Comparison of ENCODE assay signal across 1 cellular context in genomic region chr1:46418976-46419375, GRCh38.
TF ChIP-seq lines count a peak whose summit lies in the region.

No MANE protein-coding gene starts in this region.

TF ChIP-seq in HepG2, 621 proteins besides CTCF, POLR2A, EP300 and RAD21 (continued from another document and continues in another):
- TF ChIP-seq ZNF232 (CRISPR knock-in tag; IDR thresholded peaks at IDR 0.05; ENCODE audit: borderline replicate concordance): 0 out of 2 replicates have a peak, but pooled peaks have one; percentile 61
- no peak for TF ChIP-seq ZNF30 (CRISPR knock-in tag; IDR thresholded peaks at IDR 0.05)
- 0 out of 2 replicates have a peak, but pooled peaks have one; percentile 19 for TF ChIP-seq ZMYM4 (CRISPR knock-in tag; IDR thresholded peaks at IDR 0.05)
- TF ChIP-seq SP5 (CRISPR knock-in tag; IDR thresholded peaks at IDR 0.05; ENCODE audit: borderline replicate concordance, low read depth): no peak
- TF ChIP-seq MXD4 (CRISPR knock-in tag; IDR thresholded peaks at IDR 0.05): no peak
- TF ChIP-seq ZNF337 (CRISPR knock-in tag; IDR thresholded peaks at IDR 0.05; ENCODE audit: borderline replicate concordance, low read depth): 0 out of 2 replicates have a peak, but pooled peaks have one; percentile 17
- peak; percentile 45; the same call in 1 of the 2 replicates for TF ChIP-seq HES4 (CRISPR knock-in tag; IDR thresholded peaks at IDR 0.05; ENCODE audit: borderline replicate concordance)
- 0 out of 2 replicates have a peak, but pooled peaks have one; percentile 41 for TF ChIP-seq TMF1 (CRISPR knock-in tag; IDR thresholded peaks at IDR 0.05; ENCODE audit: low read depth)
- TF ChIP-seq ETV5 (CRISPR knock-in tag; IDR thresholded peaks at IDR 0.05; ENCODE audit: borderline replicate concordance): no peak
- TF ChIP-seq ZNF430 (CRISPR knock-in tag; IDR thresholded peaks at IDR 0.05): no peak
- TF ChIP-seq ESRRA (CRISPR knock-in tag; IDR thresholded peaks at IDR 0.05; ENCODE audit: low read depth): 0 out of 2 replicates have a peak, but pooled peaks have one; percentile 45
- TF ChIP-seq MED1 (CRISPR knock-in tag; IDR thresholded peaks at IDR 0.05): 0 out of 2 replicates have a peak, but pooled peaks have one; percentile 48
- TF ChIP-seq TRIM24 (CRISPR knock-in tag; IDR thresholded peaks at IDR 0.05): no peak
- peak; percentile 61; the same call in 1 of the 2 replicates for TF ChIP-seq CEBPG (CRISPR knock-in tag; IDR thresholded peaks at IDR 0.05)
- TF ChIP-seq ZNF878 (CRISPR knock-in tag; IDR thresholded peaks at IDR 0.05): 0 out of 2 replicates have a peak, but pooled peaks have one; percentile 63
- no peak for TF ChIP-seq RAD51 (IDR thresholded peaks at IDR 0.05; ENCODE audit: borderline replicate concordance)
- TF ChIP-seq ZSCAN31 (CRISPR knock-in tag; IDR thresholded peaks at IDR 0.05; ENCODE audit: low read depth): no peak
- TF ChIP-seq IKZF1 (IDR thresholded peaks at IDR 0.05): no peak
- peak; percentile 26; the same call in 1 of the 2 replicates for TF ChIP-seq SNAPC2 (CRISPR knock-in tag; IDR thresholded peaks at IDR 0.05)
- TF ChIP-seq TOPORS (CRISPR knock-in tag; IDR thresholded peaks at IDR 0.05): 0 out of 2 replicates have a peak, but pooled peaks have one; percentile 55
- TF ChIP-seq SOX5 (CRISPR knock-in tag; IDR thresholded peaks at IDR 0.05; ENCODE audit: borderline replicate concordance): peak; percentile 33; the same call in 1 of the 2 replicates
- TF ChIP-seq DMAP1 (CRISPR knock-in tag; IDR thresholded peaks at IDR 0.05): 0 out of 2 replicates have a peak, but pooled peaks have one; percentile 30
- 0 out of 2 replicates have a peak, but pooled peaks have one; percentile 44 for TF ChIP-seq REPIN1 (CRISPR knock-in tag; IDR thresholded peaks at IDR 0.05; ENCODE audit: borderline replicate concordance, low read depth)
- peak; percentile 81 for TF ChIP-seq TFDP2 (CRISPR knock-in tag; IDR thresholded peaks at IDR 0.05)
- TF ChIP-seq TFDP1 (CRISPR knock-in tag; IDR thresholded peaks at IDR 0.05; ENCODE audit: borderline replicate concordance): peak; percentile 85; the same call in 1 of the 2 replicates
- TF ChIP-seq HIC2 (CRISPR knock-in tag; IDR thresholded peaks at IDR 0.05; ENCODE audit: low read depth): peak; percentile 54; the same call in 1 of the 2 replicates
- 0 out of 2 replicates have a peak, but pooled peaks have one; percentile 26 for TF ChIP-seq HDAC2 (CRISPR knock-in tag; IDR thresholded peaks at IDR 0.05)
- 0 out of 2 replicates have a peak, but pooled peaks have one; percentile 26 for TF ChIP-seq ERF (CRISPR knock-in tag; IDR thresholded peaks at IDR 0.05)
- TF ChIP-seq SRSF1 (optimal IDR thresholded peaks at IDR 0.05; ENCODE audit: low read depth, low read length): no peak
- TF ChIP-seq THAP7 (CRISPR knock-in tag; IDR thresholded peaks at IDR 0.05): no peak
- TF ChIP-seq ZNF431 (CRISPR knock-in tag; IDR thresholded peaks at IDR 0.05; ENCODE audit: borderline replicate concordance, low read depth): no peak
- no peak for TF ChIP-seq MLXIP (CRISPR knock-in tag; IDR thresholded peaks at IDR 0.05; ENCODE audit: borderline replicate concordance)
- TF ChIP-seq CBFB (CRISPR knock-in tag; IDR thresholded peaks at IDR 0.05): no peak
- peak; percentile 70; the same call in 1 of the 2 replicates for TF ChIP-seq MYC (CRISPR knock-in tag; IDR thresholded peaks at IDR 0.05; ENCODE audit: borderline replicate concordance)
- TF ChIP-seq HOMEZ (CRISPR knock-in tag; IDR thresholded peaks at IDR 0.05; ENCODE audit: low read depth): peak; percentile 27; the same call in 1 of the 2 replicates
- peak; percentile 96 for TF ChIP-seq MAX (IDR thresholded peaks at IDR 0.05)
- peak; percentile 42; the same call in 1 of the 2 replicates for TF ChIP-seq ZSCAN21 (CRISPR knock-in tag; IDR thresholded peaks at IDR 0.05; ENCODE audit: borderline replicate concordance)
- no peak for TF ChIP-seq DNMT1 (CRISPR knock-in tag; IDR thresholded peaks at IDR 0.05)
- TF ChIP-seq NR2C2 (CRISPR knock-in tag; IDR thresholded peaks at IDR 0.05; ENCODE audit: borderline replicate concordance): 0 out of 2 replicates have a peak, but pooled peaks have one; percentile 41
- TF ChIP-seq AHR (CRISPR knock-in tag; IDR thresholded peaks at IDR 0.05): no peak
- no peak for TF ChIP-seq HNRNPL (IDR thresholded peaks at IDR 0.05; ENCODE audit: low read depth, low read length)
- TF ChIP-seq USF2 (IDR thresholded peaks at IDR 0.05; ENCODE audit: low read depth, low read length): no peak
- TF ChIP-seq USF2 (CRISPR knock-in tag; IDR thresholded peaks at IDR 0.05; ENCODE audit: borderline replicate concordance): peak; percentile 38; the same call in 1 of the 2 replicates
- peak; percentile 39 for TF ChIP-seq ZNF883 (CRISPR knock-in tag; IDR thresholded peaks at IDR 0.05; ENCODE audit: not compliant biosample characterization)
- 0 out of 2 replicates have a peak, but pooled peaks have one; percentile 56 for TF ChIP-seq ZFP36L1 (CRISPR knock-in tag; IDR thresholded peaks at IDR 0.05)
- no peak; the same call in 1 of the 2 replicates for TF ChIP-seq ZNF556 (CRISPR knock-in tag; IDR thresholded peaks at IDR 0.05; ENCODE audit: borderline replicate concordance)
- TF ChIP-seq ZNF800 (CRISPR knock-in tag; IDR thresholded peaks at IDR 0.05): 0 out of 2 replicates have a peak, but pooled peaks have one; percentile 24
- TF ChIP-seq TFAP4 (IDR thresholded peaks at IDR 0.05; ENCODE audit: borderline replicate concordance, low read depth): peak; percentile 37; the same call in 1 of the 2 replicates
- TF ChIP-seq ZNF737 (CRISPR knock-in tag; IDR thresholded peaks at IDR 0.05; ENCODE audit: borderline replicate concordance): 0 out of 2 replicates have a peak, but pooled peaks have one; percentile 11
- TF ChIP-seq FOXA1 (IDR thresholded peaks at IDR 0.05): no peak
- TF ChIP-seq FOXA1 (CRISPR knock-in tag; IDR thresholded peaks at IDR 0.05): no peak
- no peak for TF ChIP-seq SOX6 (IDR thresholded peaks at IDR 0.05)
- peak; percentile 22; the same call in 1 of the 2 replicates for TF ChIP-seq SOX6 (CRISPR knock-in tag; IDR thresholded peaks at IDR 0.05)
- 0 out of 2 replicates have a peak, but pooled peaks have one; percentile 10 for TF ChIP-seq ZNF501 (CRISPR knock-in tag; IDR thresholded peaks at IDR 0.05)
- no peak for TF ChIP-seq TAF1 (CRISPR knock-in tag; IDR thresholded peaks at IDR 0.05)
- TF ChIP-seq ZFP41 (CRISPR knock-in tag; IDR thresholded peaks at IDR 0.05; ENCODE audit: borderline replicate concordance): no peak
